1 cellular context compared by ENCODE assay signal in the genomic region with DNA sequence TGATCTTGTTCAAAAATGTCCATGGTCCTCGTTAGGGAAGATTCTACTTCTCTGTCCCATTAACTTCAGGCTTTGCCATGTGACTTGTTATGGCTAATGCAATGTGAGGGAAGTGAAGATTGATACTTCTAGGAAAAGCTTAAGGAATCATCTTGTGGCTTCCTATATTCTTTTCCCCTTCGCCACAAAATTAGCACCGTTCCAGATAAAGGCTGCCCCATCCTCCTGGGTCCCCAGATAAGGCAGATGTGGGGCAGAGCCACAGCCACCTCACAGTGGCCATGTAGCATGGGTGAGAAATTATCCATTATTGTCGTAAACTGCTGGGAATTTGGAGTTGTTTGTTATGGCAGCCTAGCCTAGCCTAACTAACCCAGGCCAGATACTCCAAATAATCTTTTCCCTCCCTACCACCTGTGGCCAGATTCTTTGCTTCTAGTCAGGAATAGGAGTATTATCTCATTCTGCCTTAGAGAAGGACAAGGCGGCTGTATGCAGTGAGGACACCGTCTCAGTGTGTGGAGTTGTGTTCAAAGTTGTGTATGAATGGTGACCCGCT.
TF ChIP-seq lines count a peak whose summit lies in the region.

No MANE protein-coding gene starts in this region.

TF ChIP-seq in GM23338, 12 proteins besides CTCF, POLR2A, EP300 and RAD21 (continued from another document):
- TF ChIP-seq EZH2 (IDR thresholded peaks at IDR 0.05; ENCODE audit: low read depth, unreplicated experiment), result no peak
- TF ChIP-seq, protein P1, sequence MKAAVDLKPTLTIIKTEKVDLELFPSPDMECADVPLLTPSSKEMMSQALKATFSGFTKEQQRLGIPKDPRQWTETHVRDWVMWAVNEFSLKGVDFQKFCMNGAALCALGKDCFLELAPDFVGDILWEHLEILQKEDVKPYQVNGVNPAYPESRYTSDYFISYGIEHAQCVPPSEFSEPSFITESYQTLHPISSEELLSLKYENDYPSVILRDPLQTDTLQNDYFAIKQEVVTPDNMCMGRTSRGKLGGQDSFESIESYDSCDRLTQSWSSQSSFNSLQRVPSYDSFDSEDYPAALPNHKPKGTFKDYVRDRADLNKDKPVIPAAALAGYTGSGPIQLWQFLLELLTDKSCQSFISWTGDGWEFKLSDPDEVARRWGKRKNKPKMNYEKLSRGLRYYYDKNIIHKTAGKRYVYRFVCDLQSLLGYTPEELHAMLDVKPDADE (IDR thresholded peaks at IDR 0.05), result no peak
TF ChIP-seq in GM23338: peak in this region for 0.
